In the genomic region with DNA sequence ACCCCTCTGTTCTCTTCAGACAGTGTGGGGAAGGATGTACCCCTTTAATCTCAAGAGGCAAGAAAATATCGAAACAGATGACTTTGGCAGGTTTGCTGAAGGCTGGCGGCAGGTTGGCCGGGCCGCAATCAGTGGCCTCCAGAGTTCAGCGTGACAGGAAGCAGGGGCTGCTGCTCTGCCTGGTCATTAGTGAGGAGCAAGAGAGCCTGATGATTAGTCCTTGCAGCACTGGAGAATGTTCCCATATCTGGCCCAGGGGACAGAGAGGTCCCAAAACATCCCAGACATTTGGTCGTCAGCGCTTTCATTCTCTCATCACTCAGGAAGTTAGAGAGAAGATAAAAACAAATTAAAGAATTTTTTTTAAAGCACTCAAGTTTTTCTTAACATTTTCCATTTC, we compare ENCODE assay signal across 1 cellular context.
TF ChIP-seq lines count a peak whose summit lies in the region.

No MANE protein-coding gene starts in this region.

TF ChIP-seq in HepG2, 621 proteins besides CTCF, POLR2A, EP300 and RAD21 (continued from another document):
- TF ChIP-seq, protein P1, sequence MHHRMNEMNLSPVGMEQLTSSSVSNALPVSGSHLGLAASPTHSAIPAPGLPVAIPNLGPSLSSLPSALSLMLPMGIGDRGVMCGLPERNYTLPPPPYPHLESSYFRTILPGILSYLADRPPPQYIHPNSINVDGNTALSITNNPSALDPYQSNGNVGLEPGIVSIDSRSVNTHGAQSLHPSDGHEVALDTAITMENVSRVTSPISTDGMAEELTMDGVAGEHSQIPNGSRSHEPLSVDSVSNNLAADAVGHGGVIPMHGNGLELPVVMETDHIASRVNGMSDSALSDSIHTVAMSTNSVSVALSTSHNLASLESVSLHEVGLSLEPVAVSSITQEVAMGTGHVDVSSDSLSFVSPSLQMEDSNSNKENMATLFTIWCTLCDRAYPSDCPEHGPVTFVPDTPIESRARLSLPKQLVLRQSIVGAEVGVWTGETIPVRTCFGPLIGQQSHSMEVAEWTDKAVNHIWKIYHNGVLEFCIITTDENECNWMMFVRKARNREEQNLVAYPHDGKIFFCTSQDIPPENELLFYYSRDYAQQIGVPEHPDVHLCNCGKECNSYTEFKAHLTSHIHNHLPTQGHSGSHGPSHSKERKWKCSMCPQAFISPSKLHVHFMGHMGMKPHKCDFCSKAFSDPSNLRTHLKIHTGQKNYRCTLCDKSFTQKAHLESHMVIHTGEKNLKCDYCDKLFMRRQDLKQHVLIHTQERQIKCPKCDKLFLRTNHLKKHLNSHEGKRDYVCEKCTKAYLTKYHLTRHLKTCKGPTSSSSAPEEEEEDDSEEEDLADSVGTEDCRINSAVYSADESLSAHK (CRISPR knock-in tag; IDR thresholded peaks at IDR 0.05; ENCODE audit: borderline replicate concordance): no peak
